28 cellular contexts compared by ENCODE assay signal in the genomic region with DNA sequence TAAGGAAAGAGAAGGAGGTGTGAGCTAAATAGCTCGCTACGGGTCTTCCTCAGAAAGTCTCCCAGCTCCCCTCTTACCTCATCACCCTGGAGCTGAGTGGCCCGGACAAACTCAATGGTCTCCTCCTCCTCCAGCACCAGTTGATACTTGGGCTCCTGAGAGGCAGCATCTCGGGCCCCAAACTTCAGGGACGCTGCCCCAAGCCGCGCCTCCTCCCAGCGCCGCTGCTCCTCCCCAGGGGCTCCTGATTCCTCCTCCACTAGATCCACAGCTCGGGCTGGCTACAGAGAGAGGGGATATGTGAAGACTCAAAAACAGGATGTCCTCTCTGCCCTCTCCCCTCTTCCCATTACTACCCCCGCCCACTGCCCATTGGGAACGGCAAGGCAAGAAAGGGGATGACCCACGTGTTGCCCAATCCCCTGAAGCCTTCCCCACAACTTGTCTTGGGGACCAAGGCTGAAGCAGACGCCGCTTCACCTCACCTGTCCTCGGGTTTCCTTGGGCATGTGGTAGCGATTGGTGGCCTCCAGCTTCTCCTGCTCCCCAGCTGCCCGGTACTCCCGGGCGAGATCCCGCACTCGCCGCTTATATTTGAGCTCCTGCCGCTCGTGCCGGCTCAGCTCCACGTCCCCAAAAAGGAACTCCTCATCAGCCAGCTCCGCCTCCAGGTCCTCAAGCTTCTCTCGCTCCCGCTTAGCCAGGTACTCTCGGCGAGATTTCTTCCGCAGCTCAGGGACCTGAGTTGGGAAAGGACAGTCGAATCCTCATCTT. TPM values are rescaled to one million over a fixed set of nuclear protein-coding genes. Genes with fewer than 3 reads are reported as not detected.
DNase-seq lines count a peak whose midpoint lies in the region; FAIRE-seq and TF ChIP-seq lines count a peak whose summit lies in the region.
"Had no signal": no experiment of that assay in that cellular context is flagged by ENCODE, and none has a peak within 500 bp of the region (broad histone marks: within the 10 kb centered on the region; RNA-seq: fewer than 3 reads in every experiment).

No MANE protein-coding gene starts in this region.

- TF ChIP-seq CTCF in A673 (conservative IDR thresholded peaks at IDR 0.05; ENCODE audit: low read depth, low read length): no peak
- TF ChIP-seq CTCF in astrocyte (IDR thresholded peaks at IDR 0.05; ENCODE audit: insufficient read depth, low read depth, low read length): no peak
- TF ChIP-seq CTCF in esophagus muscularis mucosa (IDR thresholded peaks at IDR 0.05): no peak

- H3K4me2 ChIP-seq in astrocyte (ENCODE audit: low read length): no peak overlapping the region

- H3K27ac Mint-ChIP-seq in astrocyte (ENCODE audit: unreplicated experiment): peak overlapping the region; percentile 41
- H3K27ac Mint-ChIP-seq: B cell had no signal

- intact Hi-C loops in A673 (cut with micrococcal nuclease; ENCODE audit: unreplicated experiment): no loop called here
- intact Hi-C loops in esophagus muscularis mucosa (cut with DNase I): no loop called here

- 90% methylated on average over 34 of the region's 34 CpGs for WGBS in esophagus muscularis mucosa

- H3K9me3 Mint-ChIP-seq in astrocyte (ENCODE audit: unreplicated experiment): no peaks in the 10 kb centered on the region
- H3K9me3 Mint-ChIP-seq: activated T-cell treated with anti-CD3 and anti-CD28 coated beads, Interleukin-2, amount 50 U/mL, for 4 hours; CD8-positive, alpha-beta memory T cell had no signal

- CTCF ChIA-PET in A673 (lab: Charles Lee): no interaction called here

- H4K20me1 ChIP-seq in astrocyte (ENCODE audit: insufficient read depth, low read length): no peaks in the 10 kb centered on the region

- H3K27me3 ChIP-seq in A673 (replicated peaks; ENCODE audit: insufficient read depth, low read depth, low read length, poor library complexity) (no peaks in the 10 kb centered on the region), astrocyte (ENCODE audit: insufficient read depth, low read length) (no peaks in the 10 kb centered on the region), esophagus muscularis mucosa (no peaks in the 10 kb centered on the region)
- H3K27me3 ChIP-seq: MG63, upper lobe of left lung had no signal

- H3K36me3 ChIP-seq in A673 (ENCODE audit: insufficient read depth, low read length, poor library complexity, severe bottlenecking): peaks cover 59% of the 10 kb centered on the region
- H3K36me3 ChIP-seq in astrocyte (ENCODE audit: insufficient read depth, low read length): peaks cover 47% of the 10 kb centered on the region
- H3K36me3 ChIP-seq in esophagus muscularis mucosa: peaks cover 79 to 100% (median 95%) of the 10 kb centered on the region in 4 donors

- H3K27me3 Mint-ChIP-seq in astrocyte (ENCODE audit: low read depth, unreplicated experiment): no peaks in the 10 kb centered on the region
- H3K27me3 Mint-ChIP-seq: B cell; CD8-positive, alpha-beta memory T cell had no signal

- H3K27ac ChIP-seq in A673 (ENCODE audit: low read depth, low read length, poor library complexity, severe bottlenecking): no peak overlapping the region
- H3K27ac ChIP-seq in astrocyte (ENCODE audit: low read depth, low read length): no peak overlapping the region
- no peak overlapping the region for H3K27ac ChIP-seq in esophagus muscularis mucosa (replicated peaks in 1 of 4)
- H3K27ac ChIP-seq: epithelial cell of prostate, left ventricle myocardium inferior, prostate gland, upper lobe of left lung, WERI-Rb-1 had no signal

- DNase-seq in A673 (ENCODE audit: low spot score) (no peak), astrocyte (ENCODE audit: low read depth) (no peak), nucleus accumbens (lab: John Stamatoyannopoulos, UW) (no peak), esophagus muscularis mucosa (ENCODE audit: extremely low spot score) (no peak)
- DNase-seq: activated CD4-positive, alpha-beta T cell treated with anti-CD3 and anti-CD28 coated beads for 48 hours; activated naive CD4-positive, alpha-beta T cell treated with Interleukin-2 at 50 U/mL for 16 hours; activated T-cell treated with anti-CD3 and anti-CD28 coated beads, Interleukin-2, amount 50 U/mL, for 4 hours; amygdala; CD8-positive, alpha-beta memory T cell; glutamatergic neuron; islet precursor cell; KBM-7; left ventricle myocardium inferior; MG63; NCI-H1417; NCI-H2029 treated with DMSO at 0.1 percent for 48 hours; NCI-H526 treated with DMSO at 0.1 percent for 48 hours; SIG-M5; stimulated activated CD4-positive, alpha-beta T cell treated with anti-CD3 and anti-CD28 coated beads, Interleukin-12 subunit alpha, Interleukin-12 subunit beta, amount 100 ng/mL, for 4 hours; stimulated activated CD4-positive, alpha-beta T cell treated with anti-CD3 and anti-CD28 coated beads, Interleukin-4, amount 100 ng/mL, for 1 hour; T-helper 9 cell; WERI-Rb-1 had no signal

- peaks cover 20% of the 10 kb centered on the region for H3K36me3 Mint-ChIP-seq in astrocyte (ENCODE audit: low read depth, unreplicated experiment)

- H3K9me3 ChIP-seq in A673 (ENCODE audit: low read depth, low read length, poor library complexity, severe bottlenecking) (no peaks in the 10 kb centered on the region), astrocyte (ENCODE audit: insufficient read depth, low read depth, low read length) (no peaks in the 10 kb centered on the region), esophagus muscularis mucosa (no peaks in the 10 kb centered on the region)
- H3K9me3 ChIP-seq: left ventricle myocardium inferior, MG63, prostate gland, upper lobe of left lung had no signal

- no peak for TF ChIP-seq POLR2A in esophagus muscularis mucosa (IDR thresholded peaks at IDR 0.05; ENCODE audit: low read depth)

- TSS peak; percentile 51 for BruUV-seq in A673 (replicated peaks; lab: Mats Ljungman, UMichigan)

- POLR2A ChIA-PET in A673 (lab: Charles Lee; ENCODE audit: low non-redundant PET): no interaction called here

- peaks cover 6% of the 10 kb centered on the region for H3K79me2 ChIP-seq in astrocyte (ENCODE audit: insufficient read depth, low read length)

- H3K4me3 ChIP-seq in A673 (ENCODE audit: low read depth, low read length, poor library complexity, severe bottlenecking): no peak overlapping the region
- H3K4me3 ChIP-seq in astrocyte (ENCODE audit: insufficient read depth, low read depth, low read length): no peak overlapping the region
- H3K4me3 ChIP-seq in esophagus muscularis mucosa: no peak overlapping the region
- H3K4me3 ChIP-seq: left ventricle myocardium inferior, MG63, prostate gland, upper lobe of left lung had no signal

- FAIRE-seq in astrocyte (lab: Jason Lieb, UNC): no peak
- FAIRE-seq: bronchial epithelial cell, RCC 7860 had no signal

- peaks cover 4% of the 10 kb centered on the region for H3K4me1 Mint-ChIP-seq in astrocyte (ENCODE audit: low read depth, unreplicated experiment)

- H3K4me1 ChIP-seq in A673 (ENCODE audit: insufficient read depth, low read length, poor library complexity, severe bottlenecking) (no peaks in the 10 kb centered on the region), astrocyte (ENCODE audit: insufficient read depth, low read length) (no peaks in the 10 kb centered on the region), esophagus muscularis mucosa (peaks cover 0 to under 1% (median 0%) of the 10 kb centered on the region in 4 donors)
- H3K4me1 ChIP-seq: left ventricle myocardium inferior, prostate gland, upper lobe of left lung had no signal

- no peak for TF ChIP-seq EP300 in esophagus muscularis mucosa (IDR thresholded peaks at IDR 0.05)

- no peak overlapping the region for H2AFZ ChIP-seq in astrocyte (ENCODE audit: low read depth, low read length)

- no peak overlapping the region for H3K4me3 Mint-ChIP-seq in astrocyte (ENCODE audit: unreplicated experiment)
- H3K4me3 Mint-ChIP-seq: activated T-cell treated with anti-CD3 and anti-CD28 coated beads, Interleukin-2, amount 50 U/mL, for 4 hours; B cell had no signal

- H3K9ac ChIP-seq in astrocyte (ENCODE audit: low read length): no peak overlapping the region

RNA-seq across cellular contexts. Expression of a gene that starts 7.6 kb away (rescaled TPM):
- total RNA-seq in A673 (2021) (44.7 and 46.4 TPM in 2 replicates), astrocyte (29.3 and 30.0 TPM in 2 replicates), esophagus muscularis mucosa (10 to 100 TPM; 20.3 to 41.1 (median 31.1) TPM)

RNA-seq across cellular contexts. Expression of a gene that starts 18.2 kb away (rescaled TPM):
- total RNA-seq in A673 (2021) (25.0 and 35.9 TPM in 2 replicates), astrocyte (12.0 and 12.7 TPM in 2 replicates), esophagus muscularis mucosa (10 to 100 TPM in 3 of 4 donors, 1 to 10 TPM in 1; 8.0 to 28.2 (median 24.0) TPM)

RNA-seq across cellular contexts. Expression of a gene that starts 21.3 kb away (rescaled TPM):
- total RNA-seq in A673 (2021): 49.3 and 50.3 TPM in 2 replicates
- total RNA-seq in astrocyte: 145 and 156 TPM in 2 replicates
- 100 to 1,000 TPM in 1 of 4 donors, 10 to 100 TPM in 3; 39.5 to 104 (median 59.8) TPM for total RNA-seq in esophagus muscularis mucosa

RNA-seq across cellular contexts. Expression of a gene that starts 25.6 kb away (rescaled TPM):
- total RNA-seq in A673 (2021) (49.8 and 54.4 TPM in 2 replicates), astrocyte (12.2 and 12.8 TPM in 2 replicates), esophagus muscularis mucosa (10 to 100 TPM in 1 of 4 donors, 1 to 10 TPM in 3; 4.6 to 10.2 (median 6.2) TPM)

RNA-seq across cellular contexts. Expression of a gene that starts 38.5 kb away (rescaled TPM):
- total RNA-seq in A673 (2021) (31.7 and 33.0 TPM in 2 replicates), astrocyte (15.7 and 16.6 TPM in 2 replicates), esophagus muscularis mucosa (1 to 10 TPM; 2.7 to 8.7 (median 5.1) TPM)
